ENCODE assay signal across 8 cellular contexts in genomic region chr1:150281758-150282557, GRCh38. TPM values are rescaled to one million over a fixed set of nuclear protein-coding genes. Genes with fewer than 3 reads are reported as not detected.
DNase-seq lines count a peak whose midpoint lies in the region; ATAC-seq and TF ChIP-seq lines count a peak whose summit lies in the region.

Gene CIART (plus strand): TSS chr1:150282554. CDS start chr1:150283268, 714 bp downstream.

- peaks cover 16% of the 10 kb centered on the region; the same call in 1 of the 2 replicates for H3K36me3 ChIP-seq in iPS-20b (ENCODE audit: insufficient read depth, low read depth, low read length)

- no peaks in the 10 kb centered on the region for H3K4me1 ChIP-seq in iPS-20b (ENCODE audit: insufficient read depth, low read length)

- intact Hi-C loops in Calu3 (cut with micrococcal nuclease; ENCODE audit: unreplicated experiment), result loop anchor here (1.0 kb wide), 1 partner anchor 26 kb away; no protein-coding TSS in a partner anchor

- H3K4me3 Mint-ChIP-seq in Calu3 (ENCODE audit: low read depth, unreplicated experiment), result peak within 1 kb of the TSS; percentile 79

- H3K27ac ChIP-seq in iPS-20b (ENCODE audit: low read length), result peak within 1 kb of the TSS; percentile 42

- BruUV-seq in Calu3 (replicated peaks; lab: Mats Ljungman, UMichigan), result TSS peak; percentile 59

- H3K4me3 ChIP-seq in cardiac fibroblast (replicated peaks in 1 of 2; ENCODE audit: low read depth in 2 of 2, low read length in 2 of 2), result peak within 1 kb of the TSS; percentile 54 to 62
- H3K4me3 ChIP-seq in iPS-20b (ENCODE audit: low read length), result peak within 1 kb of the TSS; percentile 72
- H3K4me3 ChIP-seq in skeletal muscle cell (ENCODE audit: low read depth, low read length), result peak within 1 kb of the TSS; percentile 65

- peak; percentile 78 for ATAC-seq in HG02610 (IDR thresholded peaks at IDR 0.05; ENCODE audit: unreplicated experiment)

- peaks cover 12% of the 10 kb centered on the region for H3K27me3 ChIP-seq in iPS-20b (ENCODE audit: insufficient read depth, low read length)

- no peak for TF ChIP-seq CTCF in Calu3 (IDR thresholded peaks at IDR 0.05; ENCODE audit: unreplicated experiment)
- no peak for TF ChIP-seq CTCF in cardiac fibroblast (IDR thresholded peaks at IDR 0.05; ENCODE audit: low read depth, low read length)

- peaks cover 24% of the 10 kb centered on the region for H3K27me3 Mint-ChIP-seq in Calu3 (ENCODE audit: unreplicated experiment)

- peaks cover 26% of the 10 kb centered on the region for H3K4me1 Mint-ChIP-seq in Calu3 (ENCODE audit: low read depth, unreplicated experiment)

- DNase-seq in Calu3, result peak; percentile 69
- DNase-seq in NCI-H2107 (lab: John Stamatoyannopoulos, UW), result peak; percentile 97
- DNase-seq in activated CD4-positive, CD25-positive, alpha-beta regulatory T cell (lab: John Stamatoyannopoulos, UW), result peak; percentile 42 to 67 (median 56)
- peak; percentile 99 for DNase-seq in cardiac fibroblast (ENCODE audit: low read depth in 2 of 2)
- DNase-seq in skeletal muscle cell (ENCODE audit: low read depth), result peak; percentile 97
- DNase-seq in AML-193 (lab: John Stamatoyannopoulos, UW), result no peak

- H3K9ac ChIP-seq in iPS-20b (ENCODE audit: low read depth, low read length), result peak within 1 kb of the TSS; percentile 78; the same call in 1 of the 2 replicates

- H3K27ac Mint-ChIP-seq in Calu3 (ENCODE audit: unreplicated experiment), result peak within 1 kb of the TSS; percentile 87

- no peaks in the 10 kb centered on the region for H3K9me3 Mint-ChIP-seq in Calu3 (ENCODE audit: low read depth, unreplicated experiment)

- CTCF ChIA-PET in Calu3 (lab: Charles Lee), result interaction anchor here (0.6 to 2.2 kb wide), 10 partner anchors 11 to 531 kb away, joined by 3 to 50 read pairs (median 3); partner anchors contain the start of genes APH1A and CA14

- peaks cover 15% of the 10 kb centered on the region for H3K36me3 Mint-ChIP-seq in Calu3 (ENCODE audit: insufficient read depth, unreplicated experiment)

- H3K9me3 ChIP-seq in iPS-20b (ENCODE audit: insufficient read depth, low read depth, low read length), result no peaks in the 10 kb centered on the region

RNA-seq across cellular contexts. Expression of gene CIART, which starts in this region (rescaled TPM):
- 0.42 and 1.5 TPM in 2 replicates for total RNA-seq in Calu3 (2022)

Comparison
In these comparisons a context has a peak if more than half of its experiments do, and no peak if none do; other contexts are left out.
1. DNase-seq: peak in Calu3 (single experiment), NCI-H2107 (single experiment), activated CD4-positive, CD25-positive, alpha-beta regulatory T cell (4 of 4), cardiac fibroblast (2 of 2) and skeletal muscle cell (single experiment); none in AML-193 (0 of 2).
2. Peak in every context shown above with its lines, with median percentiles within 50 percentile points of each other: H3K4me3 ChIP-seq.